ENCODE assay signal across 10 cellular contexts in the genomic region with DNA sequence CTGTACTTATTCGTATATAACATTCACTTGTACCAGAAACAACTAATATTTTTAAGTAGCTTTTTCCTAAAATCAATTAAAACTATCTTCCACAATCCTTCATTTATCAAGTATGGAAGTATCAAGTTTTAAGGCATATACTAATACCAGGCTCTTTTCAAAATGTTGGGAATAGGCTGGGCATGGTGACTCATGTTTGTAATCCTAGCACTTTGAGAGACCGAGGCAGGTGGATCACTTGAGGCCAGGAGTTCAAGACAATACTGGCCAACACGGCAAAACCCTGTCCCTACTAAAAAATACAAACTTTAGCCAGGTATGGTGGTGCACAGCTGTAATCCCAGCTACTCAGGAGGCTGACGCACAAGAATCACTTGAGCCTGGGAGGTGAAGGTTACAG. TPM values are rescaled to one million over a fixed set of nuclear protein-coding genes. Genes with fewer than 3 reads are reported as not detected.
"Had no signal": no experiment of that assay in that cellular context is flagged by ENCODE, and none has a peak within 500 bp of the region (broad histone marks: within the 10 kb centered on the region; RNA-seq: fewer than 3 reads in every experiment).

No MANE protein-coding gene starts in this region.

- H2AFZ ChIP-seq: GM23248, GM23338 had no signal

- H3K27ac ChIP-seq: GM23248 had no signal

- H3K27ac Mint-ChIP-seq: GM23338, H9, HFFc6 had no signal

- H3K4me3 Mint-ChIP-seq: GM23338, H9, HFFc6 had no signal

- H3K4me2 ChIP-seq: GM23338 had no signal

- DNase-seq: GM23248, GOT3, H7, H9, HCEC 1CT, HFFc6 had no signal

- H3K4me1 ChIP-seq: HAP-1 had no signal

- H3K9me3 ChIP-seq: HAP-1 had no signal

- H3K9ac ChIP-seq: GM23248 had no signal

- H3K36me3 ChIP-seq: HAP-1 had no signal

- H3K4me3 ChIP-seq: GM23248, GM23338, HAP-1 had no signal

- H3K9me3 Mint-ChIP-seq: GM23338, H9, HFFc6 had no signal

- ATAC-seq: GM23338, HCT116 had no signal

RNA-seq across cellular contexts. Expression of a gene that starts 25.7 kb away (rescaled TPM):
- total RNA-seq: GM23248, GM23338, H1, H7, H9, HFFc6 had no signal
- polyA plus RNA-seq: GM23248, H1 had no signal
